In genomic region chr14:31307618-31308017, GRCh38 we compare ENCODE assay signal across 21 cellular contexts.
"Had no signal": no experiment of that assay in that cellular context is flagged by ENCODE, and none has a peak within 500 bp of the region (broad histone marks: within the 10 kb centered on the region; RNA-seq: fewer than 3 reads in every experiment).

No MANE protein-coding gene starts in this region.

- H3K27ac ChIP-seq: esophagus squamous epithelium, ovary, psoas muscle, sigmoid colon, testis, tibial artery had no signal

- H3K27me3 ChIP-seq: esophagus squamous epithelium, ovary, sigmoid colon, testis, tibial artery had no signal

- ATAC-seq: effector memory CD8-positive, alpha-beta T cell; left lobe of liver; natural killer cell; psoas muscle; right cardiac atrium; stimulated activated memory B cell treated with anti-CD40 and anti-IgM and Interleukin-4, amounts not matched to agents 10 μg/mL and 1 μg/mL and 100 μg/mL, for 72 hours; stimulated activated naive CD8-positive, alpha-beta T cell treated with anti-CD3 and anti-CD28 coated beads, Interleukin-15, Interleukin-2, amounts not matched to agents 100 U/mL and 50 U/mL, for 24 hours had no signal

- H3K9me3 ChIP-seq: esophagus squamous epithelium, ovary, psoas muscle, sigmoid colon, testis, tibial artery had no signal

- DNase-seq: cortex of kidney; effector memory CD8-positive, alpha-beta T cell; erythroblast; esophagus squamous epithelium; foreskin melanocyte; natural killer cell; occipital lobe; ovary; posterior cingulate gyrus; psoas muscle; right cardiac atrium; sigmoid colon; stimulated activated CD4-positive, alpha-beta T cell treated with anti-CD3 and anti-CD28 coated beads, Interleukin-2, amount 100 ng/mL, for 24 hours; stimulated activated CD4-positive, alpha-beta T cell treated with anti-CD3 and anti-CD28 coated beads, Interleukin-4, amount 100 ng/mL, for 4 hours; stimulated activated naive CD8-positive, alpha-beta T cell treated with anti-CD3 and anti-CD28 coated beads, Interleukin-15, Interleukin-2, amounts not matched to agents 100 U/mL and 50 U/mL, for 24 hours; substantia nigra; testis; tibial artery had no signal

- H3K36me3 ChIP-seq: ovary had no signal

- H3K4me3 ChIP-seq: esophagus squamous epithelium, lung, ovary, psoas muscle, sigmoid colon, testis, tibial artery had no signal

- H3K4me1 ChIP-seq: esophagus squamous epithelium, psoas muscle, sigmoid colon, testis, tibial artery had no signal
